ENCODE assay signal across 8 cellular contexts in the genomic region with DNA sequence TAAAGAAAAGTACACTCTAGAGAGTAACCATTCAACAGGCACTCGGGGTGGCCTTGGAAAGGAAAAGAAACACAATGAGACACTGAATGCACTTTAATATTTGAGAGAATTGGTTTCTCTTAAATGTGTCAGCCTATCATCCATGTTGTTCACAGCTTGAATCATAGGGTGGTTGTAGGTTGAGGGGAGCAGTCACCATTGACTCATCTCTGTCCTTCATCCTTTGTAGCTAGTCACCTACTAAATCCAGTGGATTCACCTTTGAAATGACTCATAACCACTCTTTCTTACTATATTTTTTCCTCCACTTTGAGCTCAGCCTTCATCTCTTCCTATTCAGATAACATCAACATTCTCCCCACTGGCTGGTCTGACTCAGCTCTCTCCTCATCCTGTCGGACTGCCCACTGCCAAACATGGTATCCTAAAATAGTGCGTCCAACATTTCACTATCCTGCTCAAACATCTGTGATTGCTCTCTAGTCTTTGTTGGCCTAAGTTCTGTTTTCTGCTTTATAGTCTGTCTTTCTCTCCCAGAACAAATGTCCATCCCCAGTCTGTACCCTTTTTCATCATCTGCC.
A peak's percentile ranks its signal among the peaks of the same experiment; 100 is the strongest.
DNase-seq lines count a peak whose midpoint lies in the region; ATAC-seq and TF ChIP-seq lines count a peak whose summit lies in the region.

No MANE protein-coding gene starts in this region.

- intact Hi-C loops in OCI-LY7 (cut with micrococcal nuclease; ENCODE audit: unreplicated experiment), result no loop called here

- H4K20me1 ChIP-seq in OCI-LY7 (ENCODE audit: insufficient read depth, low read length), result no peaks in the 10 kb centered on the region

- DNase-seq in EL (peak; percentile 91), HPDE6-E6E7 (ENCODE audit: extremely low spot score) (peak; percentile 59), myocyte (ENCODE audit: low read depth) (peak; percentile 59), OCI-LY7 (ENCODE audit: low spot score) (no peak), GM19238 (ENCODE audit: insufficient read length, low spot score) (no peak), T-helper 17 cell (no peak)
- peak; percentile 2 for DNase-seq in activated T-helper 9 cell treated with anti-CD3 and anti-CD28 coated beads, Interleukin-2, amount 50 U/mL, for 16 hours (ENCODE audit: low read depth)

- no peak overlapping the region for H3K4me3 ChIP-seq in OCI-LY7 (ENCODE audit: low read depth, low read length, poor library complexity, severe bottlenecking)

- CTCF ChIA-PET in OCI-LY7 (lab: Charles Lee; ENCODE audit: unreplicated experiment), result no interaction called here

- no TSS peak for BruUV-seq in OCI-LY7 (replicated peaks; lab: Mats Ljungman, UMichigan)

- H3K4me2 ChIP-seq in OCI-LY7 (ENCODE audit: low read length), result no peak overlapping the region

- no peak overlapping the region for H3K27ac ChIP-seq in OCI-LY7 (ENCODE audit: low read depth, low read length, poor library complexity, severe bottlenecking)

- no peaks in the 10 kb centered on the region for H3K36me3 Mint-ChIP-seq in T-helper 17 cell (ENCODE audit: low read depth)

- no peak overlapping the region for H2AFZ ChIP-seq in OCI-LY7 (ENCODE audit: low read length)

- no peak for TF ChIP-seq CTCF in OCI-LY7 (conservative IDR thresholded peaks at IDR 0.05; ENCODE audit: low read length)

- no peak overlapping the region for H3K4me3 Mint-ChIP-seq in T-helper 17 cell

- ATAC-seq in T-helper 17 cell, result no peak
- ATAC-seq in HG03342 (IDR thresholded peaks at IDR 0.05; ENCODE audit: unreplicated experiment), result no peak

- no peak overlapping the region for H3K27ac Mint-ChIP-seq in T-helper 17 cell

- POLR2A ChIA-PET in OCI-LY7 (lab: Charles Lee), result interaction anchor here (1.0 kb wide), 1 partner anchor 11 kb away, joined by 3 read pairs; no protein-coding TSS in a partner anchor

- no peaks in the 10 kb centered on the region for H3K9me2 ChIP-seq in OCI-LY7 (ENCODE audit: insufficient read depth, low read length)

- no peaks in the 10 kb centered on the region for H3K36me3 ChIP-seq in OCI-LY7 (ENCODE audit: insufficient read depth, low read length)

- peaks cover 5% of the 10 kb centered on the region for H3K4me1 Mint-ChIP-seq in T-helper 17 cell

- H3K9me3 ChIP-seq in OCI-LY7 (ENCODE audit: low read length) (no peaks in the 10 kb centered on the region), T-helper 17 cell (ENCODE audit: control insufficient read depth, low read length, poor library complexity, severe bottlenecking) (no peaks in the 10 kb centered on the region)

- no peaks in the 10 kb centered on the region for H3K27me3 Mint-ChIP-seq in T-helper 17 cell

- no peaks in the 10 kb centered on the region for H3K4me1 ChIP-seq in OCI-LY7 (ENCODE audit: insufficient read depth, low read length, poor library complexity, severe bottlenecking)

- no peaks in the 10 kb centered on the region for H3K79me2 ChIP-seq in OCI-LY7 (ENCODE audit: insufficient read depth, low read depth, low read length)

Comparison
In these comparisons a context has a peak if more than half of its experiments do, and no peak if none do; other contexts are left out.
1. DNase-seq: peak in EL (single experiment), HPDE6-E6E7 (single experiment), activated T-helper 9 cell treated with anti-CD3 and anti-CD28 coated beads, Interleukin-2, amount 50 U/mL, for 16 hours (single experiment) and myocyte (single experiment); none in OCI-LY7 (single experiment), GM19238 (single experiment) and T-helper 17 cell (0 of 3).